ENCODE assay signal across 22 cellular contexts in genomic region chr13:46926856-46927625, GRCh38. TPM values are rescaled to one million over a fixed set of nuclear protein-coding genes. Genes with fewer than 3 reads are reported as not detected.
DNase-seq lines count a peak whose midpoint lies in the region; ATAC-seq and TF ChIP-seq lines count a peak whose summit lies in the region.
"Had no signal": no experiment of that assay in that cellular context is flagged by ENCODE, and none has a peak within 500 bp of the region (broad histone marks: within the 10 kb centered on the region; RNA-seq: fewer than 3 reads in every experiment).

No MANE protein-coding gene starts in this region.

- H2AFZ ChIP-seq in IMR-90 (replicated peaks; ENCODE audit: low read length, poor library complexity) = no peak overlapping the region

- no peak overlapping the region for H2BK120ac ChIP-seq in IMR-90 (ENCODE audit: low read depth, low read length)

- no peak overlapping the region for H3K18ac ChIP-seq in IMR-90 (ENCODE audit: low read depth, low read length)

- CTCF ChIA-PET in BJ (lab: Yijun Ruan, JAX) (interaction anchor here (0.6 to 2.9 kb wide), 2 partner anchors 29 to 33 kb away, joined by 4 to 10 read pairs; no protein-coding TSS in a partner anchor), IMR-90 (lab: Yijun Ruan, JAX) (no interaction called here)

- H3K27me3 ChIP-seq in BJ (ENCODE audit: control insufficient read depth, insufficient read depth, low read length) = no peaks in the 10 kb centered on the region
- peaks cover 2% of the 10 kb centered on the region for H3K27me3 ChIP-seq in IMR-90 (ENCODE audit: control insufficient read depth, insufficient read depth, low read length)

- H2BK15ac ChIP-seq in IMR-90 (ENCODE audit: low read depth, low read length) = no peak overlapping the region

- intact Hi-C loops in IMR-90 (cut with micrococcal nuclease) = no loop called here

- H2BK20ac ChIP-seq in IMR-90 (ENCODE audit: low read depth, low read length) = no peak overlapping the region

- no peaks in the 10 kb centered on the region for H3K36me3 ChIP-seq in BJ (ENCODE audit: control insufficient read depth, insufficient read depth, low read length)
- no peaks in the 10 kb centered on the region for H3K36me3 ChIP-seq in IMR-90 (ENCODE audit: control insufficient read depth, insufficient read depth, low read length)
- H3K36me3 ChIP-seq: prostate gland had no signal

- POLR2A ChIA-PET in BJ (lab: Charles Lee) = no interaction called here
- POLR2A ChIA-PET in IMR-90 (lab: Charles Lee; ENCODE audit: unreplicated experiment) = no interaction called here

- no peak overlapping the region for H3K56ac ChIP-seq in IMR-90 (ENCODE audit: extremely low read depth, insufficient read depth, low read length)

- no peak for TF ChIP-seq POLR2A in IMR-90 (IDR thresholded peaks at IDR 0.05; ENCODE audit: low read depth, low read length)

- no TSS peak for BruUV-seq in IMR-90 (replicated peaks; lab: Mats Ljungman, UMichigan)

- H3K9me3 ChIP-seq in IMR-90 (ENCODE audit: control insufficient read depth, insufficient read depth, low read length) = no peaks in the 10 kb centered on the region
- H3K9me3 ChIP-seq: prostate gland had no signal

- H2AK5ac ChIP-seq in IMR-90 (ENCODE audit: low read depth, low read length) = no peak overlapping the region

- TF ChIP-seq RAD21 in IMR-90 (IDR thresholded peaks at IDR 0.05; ENCODE audit: low read length) = no peak

- ATAC-seq in IMR-90 (ENCODE audit: low read depth) = no peak; the same call in 1 of the 2 replicates
- ATAC-seq in omental fat pad (ENCODE audit: low FRiP score) = peak; percentile 41
- no peak for ATAC-seq in HG03196 (IDR thresholded peaks at IDR 0.05; ENCODE audit: unreplicated experiment)
- no peak for ATAC-seq in GM19463 (IDR thresholded peaks at IDR 0.05; ENCODE audit: unreplicated experiment)
- ATAC-seq: K562, PC-3 had no signal

- no peak overlapping the region for H3K23ac ChIP-seq in IMR-90 (ENCODE audit: low read depth, low read length)

- H3K9me1 ChIP-seq in IMR-90 (ENCODE audit: insufficient read depth, low read length) = no peaks in the 10 kb centered on the region

- no peak for TF ChIP-seq CTCF in BJ (IDR thresholded peaks at IDR 0.05; ENCODE audit: insufficient read depth, low read depth, low read length)
- TF ChIP-seq CTCF in IMR-90 (conservative IDR thresholded peaks at IDR 0.05; ENCODE audit: low read depth, low read length) = no peak
- TF ChIP-seq CTCF in omental fat pad (IDR thresholded peaks at IDR 0.05) = no peak

- H3K4me1 ChIP-seq in IMR-90 (ENCODE audit: control insufficient read depth, insufficient read depth, low read length) = no peaks in the 10 kb centered on the region
- H3K4me1 ChIP-seq: prostate gland had no signal

- H3K4me3 ChIP-seq in BJ (ENCODE audit: low read depth, low read length) (no peak overlapping the region), IMR-90 (ENCODE audit: insufficient read depth, low read depth, low read length) (no peak overlapping the region)
- H3K4me3 ChIP-seq: K562, prostate gland, skin epidermis had no signal

- no peaks in the 10 kb centered on the region for H4K20me1 ChIP-seq in IMR-90 (ENCODE audit: insufficient read depth, low read length)

- in situ Hi-C loops in IMR-90 (cut with MboI; ENCODE audit: low sequenced_read_pairs) = no loop called here

- H4K91ac ChIP-seq in IMR-90 (ENCODE audit: insufficient read depth, low read depth, low read length) = no peak overlapping the region

- no peak overlapping the region for H3K4me2 ChIP-seq in IMR-90 (ENCODE audit: low read depth, low read length)

- no peak overlapping the region for H3K9ac ChIP-seq in IMR-90 (ENCODE audit: low read depth, low read length)

- H2BK5ac ChIP-seq in IMR-90 (ENCODE audit: low read depth, low read length, poor library complexity, severe bottlenecking) = no peak overlapping the region

- no peaks in the 10 kb centered on the region for H3K79me1 ChIP-seq in IMR-90 (ENCODE audit: low read depth in 1 of 2, low read length in 2 of 2)

- 58% methylated on average over 5 of the region's 5 CpGs; no CpG with 5 or more reads in 1 of the 2 experiments for WGBS in IMR-90 (ENCODE audit: extremely low coverage in 2 of 2, insufficient read length in 1 of 2), 2 experiments

- H4K5ac ChIP-seq in IMR-90 (ENCODE audit: low read depth, low read length) = no peak overlapping the region

- dilution Hi-C loops in IMR-90 (cut with HindIII; ENCODE audit: low sequenced_read_pairs, unreplicated experiment) = no loop called here

- no peak overlapping the region for H4K8ac ChIP-seq in IMR-90 (ENCODE audit: low read depth in 2 of 2, low read length in 2 of 2)

- H3K27ac ChIP-seq in IMR-90 (ENCODE audit: insufficient read depth, low read length) = no peak overlapping the region
- H3K27ac ChIP-seq: prostate gland had no signal

- no peak overlapping the region for H3K14ac ChIP-seq in IMR-90 (replicated peaks; ENCODE audit: low read depth, low read length)

- no peak overlapping the region for H3K4ac ChIP-seq in IMR-90 (ENCODE audit: low read depth, low read length)

- no peak overlapping the region for H2AK9ac ChIP-seq in IMR-90 (replicated peaks; ENCODE audit: low read depth, low read length, poor library complexity)

- peak; percentile 12 for DNase-seq in BJ (ENCODE audit: low read depth)
- DNase-seq in IMR-90 = peak; percentile 9
- DNase-seq in fibroblast of peridontal ligament (ENCODE audit: extremely low read depth) = peak; percentile 33
- DNase-seq in omental fat pad (ENCODE audit: low spot score) = no peak
- DNase-seq in GM19238 (ENCODE audit: insufficient read length, low spot score) = no peak
- no peak for DNase-seq in NCI-H1092 treated with DMSO at 0.1 percent for 48 hours (lab: John Stamatoyannopoulos, UW)
- DNase-seq: ACHN; activated gamma-delta T cell treated with Interleukin-2 at 50 U/mL for 16 hours; amniotic stem cell; CD4-positive, alpha-beta memory T cell; left cardiac atrium; NCI-H1930; NCI-H345; PC-3; stimulated activated naive CD4-positive, alpha-beta T cell had no signal

TF ChIP-seq in IMR-90, 13 proteins besides CTCF, POLR2A, EP300 and RAD21:
- 0 out of 2 replicates have a peak, but pooled peaks have one; percentile 15 for TF ChIP-seq CEBPB (IDR thresholded peaks at IDR 0.05; ENCODE audit: low read depth, low read length)
- TF ChIP-seq ELK1 (IDR thresholded peaks at IDR 0.05; ENCODE audit: borderline replicate concordance, low read depth, low read length) = no peak
- no peak for TF ChIP-seq NFE2L2 (IDR thresholded peaks at IDR 0.05; ENCODE audit: low read depth, low read length)
- TF ChIP-seq CHD1 (IDR thresholded peaks at IDR 0.05; ENCODE audit: low read depth, low read length) = no peak

RNA-seq across cellular contexts. Expression of gene HTR2A, which starts 30.2 kb away (rescaled TPM):
- polyA plus RNA-seq in BJ (2011; rRNA removed) = 0.02 and 0.04 TPM in 2 replicates
- 0.09 and 0.10 TPM in 2 replicates for polyA minus RNA-seq in BJ (2011; rRNA and poly(A)+ RNA removed)
- not detected in 2 replicates for total RNA-seq in IMR-90 (2012; rRNA removed)
- polyA plus RNA-seq in IMR-90 (2012; rRNA removed) = 0.02 TPM in 1 of 2 replicates, not detected in the other
- not detected in 2 replicates for polyA plus RNA-seq in IMR-90 (2012; cell fraction: cytosol; rRNA removed)
- not detected in 2 replicates for polyA plus RNA-seq in IMR-90 (2012; cell fraction: nucleus; rRNA removed; ENCODE audit: low replicate concordance)
- total RNA-seq in omental fat pad = 1 to 10 TPM in 1 of 4 donors, under 1 TPM in 3; 0.16 to 1.2 (median 0.55) TPM
- total RNA-seq: CD4-positive, alpha-beta memory T cell; dermis microvascular lymphatic vessel endothelial cell; glomerular endothelial cell; K562 had no signal
- polyA plus RNA-seq: CD4-positive, alpha-beta memory T cell; K562 had no signal

Comparison
In these comparisons a context has a peak if more than half of its experiments do, and no peak if none do; other contexts are left out.
1. DNase-seq: peak in BJ (single experiment), IMR-90 (single experiment) and fibroblast of peridontal ligament (single experiment); none in omental fat pad (single experiment), GM19238 (single experiment) and NCI-H1092 treated with DMSO at 0.1 percent for 48 hours (single experiment).